Comparison of ENCODE assay signal across 22 cellular contexts in genomic region chr12:78534311-78534710, GRCh38.
"Had no signal": no experiment of that assay in that cellular context is flagged by ENCODE, and none has a peak within 500 bp of the region (broad histone marks: within the 10 kb centered on the region; RNA-seq: fewer than 3 reads in every experiment).

No MANE protein-coding gene starts in this region.

- H3K27me3 ChIP-seq: SJCRH30 had no signal

- H3K9me3 ChIP-seq: SJCRH30 had no signal

- H3K36me3 ChIP-seq: SJCRH30 had no signal

- DNase-seq: IMR-90, Karpas-422, KG1, MV-4-11, NCI-H1048, NCI-H1105, NCI-H1417, NCI-H1436 treated with DMSO at 0.1 percent for 48 hours, NCI-H1694, NCI-H187 treated with DMSO at 0.1 percent for 48 hours, NCI-H2081, NCI-H2107, NCI-H2227 treated with DMSO at 0.1 percent for 48 hours, NCI-H524, NCI-H526 treated with DMSO at 0.1 percent for 48 hours, NCI-H774, SHP77 treated with DMSO at 0.1 percent for 48 hours, SJCRH30 had no signal

- H3K4me3 ChIP-seq: SJCRH30 had no signal

- H3K4me1 ChIP-seq: SJCRH30 had no signal

- ATAC-seq: HepG2, Panc1, Right ventricle myocardium inferior, SK-N-SH treated with all-trans-retinoic acid at 6 μM for 48 hours had no signal
